ENCODE assay signal across 1 cellular context in genomic region chr10:78028438-78029293, GRCh38.
TF ChIP-seq lines count a peak whose summit lies in the region.

No MANE protein-coding gene starts in this region.

TF ChIP-seq in HepG2, 621 proteins besides CTCF, POLR2A, EP300 and RAD21 (continued from another document and continues in another):
- TF ChIP-seq SP5 (CRISPR knock-in tag; IDR thresholded peaks at IDR 0.05; ENCODE audit: borderline replicate concordance, low read depth) (peak; percentile 83), FOXC1 (CRISPR knock-in tag; IDR thresholded peaks at IDR 0.05; ENCODE audit: borderline replicate concordance) (0 out of 2 replicates have a peak, but pooled peaks have one; percentile 37), ZFX (CRISPR knock-in tag; IDR thresholded peaks at IDR 0.05; ENCODE audit: low read depth) (no peak; the same call in 1 of the 2 replicates), FOXM1 (CRISPR knock-in tag; IDR thresholded peaks at IDR 0.05) (no peak), RFX5 (IDR thresholded peaks at IDR 0.05; ENCODE audit: low read depth, low read length) (no peak), KAT8 (CRISPR knock-in tag; IDR thresholded peaks at IDR 0.05) (no peak), HNRNPK (IDR thresholded peaks at IDR 0.05; ENCODE audit: low read depth, low read length, poor library complexity, severe bottlenecking) (no peak), ZNF260 (CRISPR knock-in tag; IDR thresholded peaks at IDR 0.05; ENCODE audit: borderline replicate concordance, low read depth) (no peak), POLR2AphosphoS5 (IDR thresholded peaks at IDR 0.05; ENCODE audit: low read depth, low read length) (no peak), ZNF543 (CRISPR knock-in tag; IDR thresholded peaks at IDR 0.05) (peak; percentile 89), MATR3 (CRISPR knock-in tag; IDR thresholded peaks at IDR 0.05) (no peak), ZNF121 (CRISPR knock-in tag; IDR thresholded peaks at IDR 0.05) (no peak), ZNF468 (CRISPR knock-in tag; IDR thresholded peaks at IDR 0.05) (no peak), DPF2 (CRISPR knock-in tag; IDR thresholded peaks at IDR 0.05; ENCODE audit: borderline replicate concordance, low read depth) (0 out of 2 replicates have a peak, but pooled peaks have one; percentile 9), SNRNP70 (IDR thresholded peaks at IDR 0.05; ENCODE audit: low read depth, low read length) (no peak), MXD1 (CRISPR knock-in tag; IDR thresholded peaks at IDR 0.05) (peak; percentile 62; the same call in 1 of the 2 replicates), TFDP1 (CRISPR knock-in tag; IDR thresholded peaks at IDR 0.05; ENCODE audit: borderline replicate concordance) (no peak), ZNF232 (CRISPR knock-in tag; IDR thresholded peaks at IDR 0.05; ENCODE audit: borderline replicate concordance) (no peak), JUNB (CRISPR knock-in tag; IDR thresholded peaks at IDR 0.05; ENCODE audit: borderline replicate concordance) (no peak), ZNF235 (CRISPR knock-in tag; IDR thresholded peaks at IDR 0.05; ENCODE audit: borderline replicate concordance) (0 out of 2 replicates have a peak, but pooled peaks have one; percentile 50), RXRB (CRISPR knock-in tag; IDR thresholded peaks at IDR 0.05; ENCODE audit: borderline replicate concordance) (no peak), ZNF24 (IDR thresholded peaks at IDR 0.05) (no peak), BATF2 (CRISPR knock-in tag; IDR thresholded peaks at IDR 0.05) (no peak), THAP8 (CRISPR knock-in tag; IDR thresholded peaks at IDR 0.05; ENCODE audit: borderline replicate concordance) (no peak), ATF7-NPFF (CRISPR knock-in tag; IDR thresholded peaks at IDR 0.05; ENCODE audit: low read depth) (no peak; the same call in 1 of the 2 replicates), TRIM22 (IDR thresholded peaks at IDR 0.05) (no peak), NFE2L1 (CRISPR knock-in tag; IDR thresholded peaks at IDR 0.05; ENCODE audit: borderline replicate concordance) (no peak), ZNF460 (CRISPR knock-in tag; IDR thresholded peaks at IDR 0.05; ENCODE audit: borderline replicate concordance) (peak; percentile 92), ZNF331 (CRISPR knock-in tag; IDR thresholded peaks at IDR 0.05) (0 out of 2 replicates have a peak, but pooled peaks have one; percentile 7), PITX1 (CRISPR knock-in tag; IDR thresholded peaks at IDR 0.05) (0 out of 2 replicates have a peak, but pooled peaks have one; percentile 13), SMARCE1 (IDR thresholded peaks at IDR 0.05; ENCODE audit: borderline replicate concordance) (no peak), MZF1 (CRISPR knock-in tag; IDR thresholded peaks at IDR 0.05; ENCODE audit: borderline replicate concordance) (no peak), ZNF367 (CRISPR knock-in tag; IDR thresholded peaks at IDR 0.05; ENCODE audit: borderline replicate concordance) (no peak), ZNF558 (CRISPR knock-in tag; IDR thresholded peaks at IDR 0.05; ENCODE audit: borderline replicate concordance) (no peak), ZNF512 (CRISPR knock-in tag; IDR thresholded peaks at IDR 0.05) (no peak), HMG20B (CRISPR knock-in tag; conservative IDR thresholded peaks at IDR 0.05) (no peak), ZNF276 (CRISPR knock-in tag; IDR thresholded peaks at IDR 0.05; ENCODE audit: low read depth) (0 out of 2 replicates have a peak, but pooled peaks have one; percentile 49), ZFP36 (IDR thresholded peaks at IDR 0.05; ENCODE audit: borderline replicate concordance, low read depth, low read length, partially characterized antibody) (no peak), HOXA9 (CRISPR knock-in tag; IDR thresholded peaks at IDR 0.05; ENCODE audit: borderline replicate concordance) (no peak), ZBTB26 (CRISPR knock-in tag; IDR thresholded peaks at IDR 0.05; ENCODE audit: borderline replicate concordance) (no peak), HDAC2 (CRISPR knock-in tag; IDR thresholded peaks at IDR 0.05) (no peak), ZNF674 (CRISPR knock-in tag; IDR thresholded peaks at IDR 0.05; ENCODE audit: low read depth) (no peak), MAZ (IDR thresholded peaks at IDR 0.05; ENCODE audit: borderline replicate concordance, low read depth, low read length) (0 out of 2 replicates have a peak, but pooled peaks have one; percentile 2), MAZ (CRISPR knock-in tag; IDR thresholded peaks at IDR 0.05; ENCODE audit: low read depth) (no peak; the same call in 1 of the 2 replicates), THYN1 (CRISPR knock-in tag; IDR thresholded peaks at IDR 0.05; ENCODE audit: borderline replicate concordance, low read depth) (no peak), IRF9 (CRISPR knock-in tag; IDR thresholded peaks at IDR 0.05; ENCODE audit: borderline replicate concordance) (no peak), GRHL1 (CRISPR knock-in tag; conservative IDR thresholded peaks at IDR 0.05) (no peak), MBD4 (IDR thresholded peaks at IDR 0.05; ENCODE audit: borderline replicate concordance, low read length) (no peak), ZNF136 (CRISPR knock-in tag; IDR thresholded peaks at IDR 0.05; ENCODE audit: low read depth) (no peak), ZNF580 (CRISPR knock-in tag; IDR thresholded peaks at IDR 0.05; ENCODE audit: borderline replicate concordance, low read depth) (no peak), NRL (CRISPR knock-in tag; IDR thresholded peaks at IDR 0.05; ENCODE audit: borderline replicate concordance) (peak; percentile 3; the same call in 1 of the 2 replicates), ZNF280D (CRISPR knock-in tag; IDR thresholded peaks at IDR 0.05) (no peak), CENPX (CRISPR knock-in tag; IDR thresholded peaks at IDR 0.05) (no peak), ZNF296 (CRISPR knock-in tag; conservative IDR thresholded peaks at IDR 0.05) (peak; percentile 46), ZFP90 (CRISPR knock-in tag; IDR thresholded peaks at IDR 0.05; ENCODE audit: borderline replicate concordance) (no peak)
